In the genomic region with DNA sequence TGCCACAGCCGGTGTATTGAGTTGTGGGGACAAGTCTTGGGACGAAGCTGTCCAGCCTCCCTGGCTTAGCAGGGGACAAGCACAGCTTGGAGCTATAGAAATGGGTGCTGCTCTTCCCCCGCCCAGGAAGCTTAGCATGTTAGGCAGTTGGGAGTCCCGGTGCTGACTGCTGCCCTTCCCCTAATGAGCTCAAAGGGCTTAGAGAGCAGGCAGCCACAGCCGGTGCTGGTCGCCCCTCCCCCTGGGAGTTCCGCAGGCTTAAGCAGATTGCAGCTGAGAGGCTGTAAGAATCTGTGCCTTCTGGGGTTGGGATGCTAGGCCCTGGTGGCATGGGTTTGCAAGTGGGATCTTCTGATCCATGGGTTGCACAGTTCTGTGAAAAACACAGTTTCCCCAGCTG, we compare ENCODE assay signal across 22 cellular contexts.
"Had no signal": no experiment of that assay in that cellular context is flagged by ENCODE, and none has a peak within 500 bp of the region (broad histone marks: within the 10 kb centered on the region; RNA-seq: fewer than 3 reads in every experiment).

No MANE protein-coding gene starts in this region.

- H3K4me3 Mint-ChIP-seq: activated CD4-positive, alpha-beta memory T cell treated with anti-CD3 and anti-CD28 coated beads, Interleukin-2, amount 10 ng/mL, durations not matched to agents 7 days and 5 days; activated CD4-positive, alpha-beta T cell treated with anti-CD3 and anti-CD28 coated beads for 36 hours; activated naive CD4-positive, alpha-beta T cell treated with anti-CD3 and anti-CD28 coated beads, Interleukin-2, amount 50 U/mL, for 24 hours; T-cell had no signal

- DNase-seq: activated CD4-positive, alpha-beta memory T cell treated with anti-CD3 and anti-CD28 coated beads, Interleukin-2, amount 10 ng/mL, durations not matched to agents 7 days and 5 days; activated CD4-positive, alpha-beta T cell treated with anti-CD3 and anti-CD28 coated beads for 36 hours; activated CD4-positive, alpha-beta T cell treated with anti-CD3 and anti-CD28 coated beads, Interleukin-2, amount 50 U/mL, for 1 hour; activated CD8-positive, alpha-beta memory T cell treated with anti-CD3 and anti-CD28 coated beads, Interleukin-2, amount 50 U/mL, for 4 hours; activated effector memory CD4-positive, alpha-beta T cell treated with Interleukin-2 at 50 U/mL for 16 hours; activated naive CD4-positive, alpha-beta T cell; aorta; caudate nucleus; NCI-H1092; NCI-H1417; NCI-H1930; NCI-H345; NCI-H510A; T-cell; T-helper 2 cell; T1000 had no signal

- H3K27ac ChIP-seq: breast epithelium, KMS-11, SK-N-MC, VCaP had no signal

- ATAC-seq: activated CD4-positive, alpha-beta T cell treated with anti-CD3 and anti-CD28 coated beads for 36 hours; Right ventricle myocardium inferior; T-cell had no signal

- H3K4me1 ChIP-seq: breast epithelium had no signal

- H3K36me3 Mint-ChIP-seq: activated naive CD4-positive, alpha-beta T cell treated with anti-CD3 and anti-CD28 coated beads, Interleukin-2, amount 50 U/mL, for 24 hours; T-cell had no signal

- H3K27me3 ChIP-seq: breast epithelium had no signal

- H3K9ac ChIP-seq: KMS-11 had no signal

- H3K36me3 ChIP-seq: breast epithelium had no signal

- H3K27me3 Mint-ChIP-seq: activated CD4-positive, alpha-beta memory T cell treated with anti-CD3 and anti-CD28 coated beads, Interleukin-2, amount 10 ng/mL, durations not matched to agents 7 days and 5 days; activated CD4-positive, alpha-beta T cell treated with anti-CD3 and anti-CD28 coated beads for 36 hours had no signal

- H3K27ac Mint-ChIP-seq: activated CD4-positive, alpha-beta memory T cell treated with anti-CD3 and anti-CD28 coated beads, Interleukin-2, amount 10 ng/mL, durations not matched to agents 7 days and 5 days; activated CD4-positive, alpha-beta T cell treated with anti-CD3 and anti-CD28 coated beads for 36 hours; activated naive CD4-positive, alpha-beta T cell treated with anti-CD3 and anti-CD28 coated beads, Interleukin-2, amount 50 U/mL, for 24 hours; T-cell had no signal

- H3K4me2 ChIP-seq: KMS-11 had no signal

- H3K4me3 ChIP-seq: breast epithelium, SK-N-MC had no signal

- H3K4me1 Mint-ChIP-seq: activated CD4-positive, alpha-beta memory T cell treated with anti-CD3 and anti-CD28 coated beads, Interleukin-2, amount 10 ng/mL, durations not matched to agents 7 days and 5 days; activated CD4-positive, alpha-beta T cell treated with anti-CD3 and anti-CD28 coated beads for 36 hours; activated naive CD4-positive, alpha-beta T cell treated with anti-CD3 and anti-CD28 coated beads, Interleukin-2, amount 50 U/mL, for 24 hours; T-cell had no signal
